Comparison of ENCODE assay signal across 1 cellular context in genomic region chr3:49916686-49917085, GRCh38.
TF ChIP-seq lines count a peak whose summit lies in the region.

No MANE protein-coding gene starts in this region.

TF ChIP-seq in HepG2, 621 proteins besides CTCF, POLR2A, EP300 and RAD21:
- TF ChIP-seq ZNF234 (CRISPR knock-in tag; conservative IDR thresholded peaks at IDR 0.05) (no peak), MAZ (IDR thresholded peaks at IDR 0.05; ENCODE audit: borderline replicate concordance, low read depth, low read length) (no peak), MAZ (CRISPR knock-in tag; IDR thresholded peaks at IDR 0.05; ENCODE audit: low read depth) (no peak), HDAC6 (IDR thresholded peaks at IDR 0.05; ENCODE audit: low read depth, low read length) (no peak), ZNF572 (CRISPR knock-in tag; IDR thresholded peaks at IDR 0.05) (no peak), ZNF761 (CRISPR knock-in tag; conservative IDR thresholded peaks at IDR 0.05) (no peak), CEBPG (CRISPR knock-in tag; IDR thresholded peaks at IDR 0.05) (peak; percentile 62), RNF2 (conservative IDR thresholded peaks at IDR 0.05; ENCODE audit: low read depth) (no peak), ZHX1 (CRISPR knock-in tag; IDR thresholded peaks at IDR 0.05; ENCODE audit: low read depth) (no peak), GTF2F1 (IDR thresholded peaks at IDR 0.05; ENCODE audit: low read length) (no peak), TARDBP (CRISPR knock-in tag; IDR thresholded peaks at IDR 0.05) (no peak), SSRP1 (CRISPR knock-in tag; IDR thresholded peaks at IDR 0.05) (no peak), GABPA (IDR thresholded peaks at IDR 0.05; ENCODE audit: low read depth, low read length) (no peak), GABPA (CRISPR knock-in tag; IDR thresholded peaks at IDR 0.05; ENCODE audit: low read depth) (no peak), ZNF580 (CRISPR knock-in tag; IDR thresholded peaks at IDR 0.05; ENCODE audit: borderline replicate concordance, low read depth) (no peak), CEBPB (IDR thresholded peaks at IDR 0.05; ENCODE audit: borderline replicate concordance, low read depth, low read length) (peak; percentile 94)
